ENCODE assay signal across 11 cellular contexts in genomic region chr3:129087904-129088303, GRCh38. TPM values are rescaled to one million over a fixed set of nuclear protein-coding genes. Genes with fewer than 3 reads are reported as not detected.
DNase-seq lines count a peak whose midpoint lies in the region; ATAC-seq, FAIRE-seq and TF ChIP-seq lines count a peak whose summit lies in the region.
"Not testable (repeated sequence)": the region's sequence is repeated elsewhere in the genome, so short reads cannot be mapped to it uniquely, and the experiment has no call there.
"Had no signal": no experiment of that assay in that cellular context is flagged by ENCODE, and none has a peak within 500 bp of the region (broad histone marks: within the 10 kb centered on the region; RNA-seq: fewer than 3 reads in every experiment).

No MANE protein-coding gene starts in this region.

- RAD21 ChIA-PET in GM12878 (lab: Charles Lee; ENCODE audit: unreplicated experiment): not testable (repeated sequence)

- POLR2A ChIA-PET in CD4-positive, alpha-beta T cell (lab: Charles Lee): interaction anchor here (1.1 kb wide), 1 partner anchor 31 kb away, joined by 4 read pairs; no protein-coding TSS in a partner anchor
- POLR2A ChIA-PET in GM12878 (lab: Charles Lee): not testable (repeated sequence)

- intact Hi-C loops in CD4-positive, alpha-beta T cell (cut with DNase I, micrococcal nuclease); GM12878 (cut with micrococcal nuclease; ENCODE audit: unreplicated experiment); left colon (cut with DNase I, micrococcal nuclease); psoas muscle (cut with DNase I): not testable (repeated sequence)

- ATAC-seq in CD4-positive, alpha-beta T cell (ENCODE audit: poor library complexity): peak; percentile 87
- peak; percentile 36 for ATAC-seq in HG02610 (IDR thresholded peaks at IDR 0.05; ENCODE audit: unreplicated experiment)
- peak; percentile 68 for ATAC-seq in T-helper 17 cell
- peak; percentile 88 for ATAC-seq in GM12878
- peak; percentile 91 for ATAC-seq in left colon
- peak; percentile 73 to 89 (median 82) for ATAC-seq in psoas muscle

- H3K36me3 Mint-ChIP-seq in CD4-positive, alpha-beta T cell (ENCODE audit: low read depth): peaks cover 14% of the 10 kb centered on the region
- H3K36me3 Mint-ChIP-seq in T-helper 17 cell (ENCODE audit: low read depth): not testable (repeated sequence)

- CTCF ChIA-PET in CD4-positive, alpha-beta T cell (lab: Charles Lee); GM12878 (lab: Yijun Ruan, JAX): not testable (repeated sequence)

- H3K27ac Mint-ChIP-seq in CD4-positive, alpha-beta T cell; T-helper 17 cell: not testable (repeated sequence)

- not testable (repeated sequence) for TF ChIP-seq EP300 in GM12878 (IDR thresholded peaks at IDR 0.05; ENCODE audit: borderline replicate concordance in 1 of 2, control insufficient read depth in 1 of 2, low read depth in 2 of 2, low read length in 2 of 2)

- peaks cover 14% of the 10 kb centered on the region for H3K4me1 Mint-ChIP-seq in CD4-positive, alpha-beta T cell (ENCODE audit: low read depth)
- not testable (repeated sequence) for H3K4me1 Mint-ChIP-seq in T-helper 17 cell

- FAIRE-seq in GM12878 (lab: Jason Lieb, UNC): peak; percentile 86

- DNase-seq in CD4-positive, alpha-beta T cell: peak in 2 of 10 experiments; percentile 29 to 38
- peak; percentile 22 to 31 for DNase-seq in NCI-H2081 (lab: John Stamatoyannopoulos, UW)
- not testable (repeated sequence) for DNase-seq in T-helper 17 cell; GM12878 (ENCODE audit: low read depth, low spot score); psoas muscle
- DNase-seq in fibroblast of lung (ENCODE audit: low read depth in 2 of 2): peak; percentile 49 to 70
- DNase-seq in left colon: peak in 1 of 2 donors; percentile 35

- 11% methylated on average over 5 of the region's 9 CpGs for WGBS in GM12878 (ENCODE audit: insufficient coverage, insufficient replicate concordance, low lambda C conversion rate, missing lambda C conversion rate)
- WGBS in psoas muscle, 3 donors: 0% methylated on average over 2 to 7 of the region's 9 CpGs

- H3K4me1 ChIP-seq in GM12878 (ENCODE audit: control insufficient read depth, insufficient read depth, low read length); fibroblast of lung (ENCODE audit: control insufficient read depth, extremely low read depth, insufficient read depth, low read length); psoas muscle: not testable (repeated sequence)

- TF ChIP-seq CTCF in CD4-positive, alpha-beta T cell (IDR thresholded peaks at IDR 0.05); GM12878 (IDR thresholded peaks at IDR 0.05 in 2 of 3, conservative IDR thresholded peaks at IDR 0.05 in 1 of 3; ENCODE audit: control insufficient read depth in 2 of 3, extremely low read depth in 1 of 3, insufficient read depth in 1 of 3, low read depth in 3 of 3, low read length in 3 of 3); fibroblast of lung (conservative IDR thresholded peaks at IDR 0.05 in 1 of 2, IDR thresholded peaks at IDR 0.05 in 1 of 2; ENCODE audit: low read depth in 1 of 2, low read length in 2 of 2); psoas muscle (IDR thresholded peaks at IDR 0.05): not testable (repeated sequence)

- not testable (repeated sequence) for TF ChIP-seq POLR2A in GM12878 (IDR thresholded peaks at IDR 0.05; ENCODE audit: low read depth, low read length)

- H3K27me3 ChIP-seq in CD4-positive, alpha-beta T cell (ENCODE audit: control insufficient read depth, insufficient read depth, low read length); GM12878 (replicated peaks in 1 of 2; ENCODE audit: control insufficient read depth in 2 of 2, insufficient read depth in 2 of 2, low read length in 1 of 2); fibroblast of lung (ENCODE audit: control insufficient read depth, insufficient read depth, low read length); psoas muscle (ENCODE audit: insufficient read depth in 3 of 3, low read length in 2 of 3): not testable (repeated sequence)

- not testable (repeated sequence) for H3K9me3 ChIP-seq in CD4-positive, alpha-beta T cell (ENCODE audit: control insufficient read depth, low read length); T-helper 17 cell (ENCODE audit: control insufficient read depth, low read length, poor library complexity, severe bottlenecking); GM12878 (replicated peaks; ENCODE audit: control insufficient read depth, insufficient read depth, low read length); fibroblast of lung (ENCODE audit: control insufficient read depth, insufficient read depth, low read depth, low read length); psoas muscle

- in situ Hi-C loops in GM12878 (cut with MboI): not testable (repeated sequence)

- SMC1A ChIA-PET in GM12878 (lab: Charles Lee; ENCODE audit: uncharacterized antibody, unreplicated experiment): not testable (repeated sequence)

- H4K20me1 ChIP-seq in GM12878 (ENCODE audit: control insufficient read depth, insufficient read depth); fibroblast of lung (ENCODE audit: control insufficient read depth, extremely low read depth, insufficient read depth, low read length): not testable (repeated sequence)

- H3K9me3 Mint-ChIP-seq in CD4-positive, alpha-beta T cell: not testable (repeated sequence)

- H3K27me3 Mint-ChIP-seq in CD4-positive, alpha-beta T cell; T-helper 17 cell: not testable (repeated sequence)

- not testable (repeated sequence) for H3K9ac ChIP-seq in GM12878 (ENCODE audit: control insufficient read depth, insufficient read depth, low read length); fibroblast of lung (ENCODE audit: insufficient read depth, low read length)

- H3K4me2 ChIP-seq in GM12878 (ENCODE audit: control insufficient read depth, insufficient read depth); fibroblast of lung (ENCODE audit: extremely low read depth, insufficient read depth, low read length): not testable (repeated sequence)

- not testable (repeated sequence) for H3K4me3 Mint-ChIP-seq in CD4-positive, alpha-beta T cell; T-helper 17 cell

- not testable (repeated sequence) for H3K36me3 ChIP-seq in GM12878 (ENCODE audit: control insufficient read depth in 2 of 2, insufficient read depth in 2 of 2, low read length in 1 of 2); fibroblast of lung (ENCODE audit: control insufficient read depth, insufficient read depth, low read length)
- peaks cover 0 to 17% of the 10 kb centered on the region in 2 donors for H3K36me3 ChIP-seq in psoas muscle (ENCODE audit: insufficient read depth in 1 of 2, low read depth in 1 of 2)

- H2AFZ ChIP-seq in GM12878 (ENCODE audit: control insufficient read depth, low read depth, low read length); fibroblast of lung (ENCODE audit: low read length): not testable (repeated sequence)

- H3K4me3 ChIP-seq in GM12878; fibroblast of lung (replicated peaks in 1 of 4; ENCODE audit: control extremely low read depth in 1 of 4, insufficient read depth in 1 of 4, low read depth in 3 of 4, low read length in 4 of 4); psoas muscle: not testable (repeated sequence)

- not testable (repeated sequence) for H3K79me2 ChIP-seq in GM12878 (ENCODE audit: control insufficient read depth, insufficient read depth, low read length); fibroblast of lung (ENCODE audit: control insufficient read depth, insufficient read depth, low read length)

- not testable (repeated sequence) for TF ChIP-seq RAD21 in GM12878 (IDR thresholded peaks at IDR 0.05; ENCODE audit: insufficient read depth, low read depth, low read length)

- not testable (repeated sequence) for BruUV-seq in GM12878 (replicated peaks; lab: Mats Ljungman, UMichigan)

- H3K27ac ChIP-seq in CD4-positive, alpha-beta T cell (ENCODE audit: low read depth, low read length); GM12878 (ENCODE audit: control insufficient read depth, insufficient read depth); fibroblast of lung (ENCODE audit: insufficient read depth, low read length); psoas muscle: not testable (repeated sequence)

RNA-seq across cellular contexts. Expression of gene GP9, which starts 27.3 kb away (rescaled TPM):
- not detected for total RNA-seq in CD4-positive, alpha-beta T cell
- total RNA-seq in T-helper 17 cell (10 to 100 TPM in 1 of 2 donors, 1 to 10 TPM in 1; 3.8 to 68.5 TPM), GM12878 (2014; rRNA removed) (not detected in 2 replicates), GM12878 (2014; rRNA removed; fragmentation: Illumina TruSeq; extraction: Trizol) (not detected in 2 replicates), GM12878 (2021) (not detected in 2 replicates), fibroblast of lung (not detected in 2 replicates), left colon (under 1 TPM; 0.39 to 0.55 TPM), psoas muscle (not detected)
- total RNA-seq in GM12878 (2013; cell fraction: nucleolus; rRNA removed): not detected in 2 replicates
- not detected for polyA plus RNA-seq in GM12878 (2011; ENCODE audit: low read depth)
- polyA plus RNA-seq in GM12878 (2011; rRNA removed) (not detected in 2 replicates), GM12878 (2014; fragmentation: Illumina TruSeq; extraction: Trizol) (not detected in 2 replicates), GM12878 (2014; fragmentation: Nextera tagmentation; extraction: Ambion mirVana) (not detected), GM12878 (2014; rRNA removed) (0.15 TPM in 1 of 2 replicates, not detected in the other), GM12878 (2016; fragmentation: Nextera tagmentation; extraction: Ambion mirVana) (not detected), fibroblast of lung (not detected in 2 replicates), psoas muscle (under 1 TPM; 0.04 to 0.21 (median 0.09) TPM)
- not detected in 2 replicates for polyA plus RNA-seq in GM12878 (2011; cell fraction: cytosol; rRNA removed)
- not detected in 2 replicates for polyA plus RNA-seq in GM12878 (2011; cell fraction: nucleus; rRNA removed)
- not detected in 2 replicates for polyA plus RNA-seq in GM12878 (2012)
- polyA minus RNA-seq in GM12878 (2011; rRNA and poly(A)+ RNA removed): not detected in 2 replicates
- not detected in 2 replicates for polyA minus RNA-seq in GM12878 (2011; cell fraction: cytosol; rRNA and poly(A)+ RNA removed)
- not detected in 2 replicates for polyA minus RNA-seq in GM12878 (2011; cell fraction: nucleus; rRNA and poly(A)+ RNA removed)
- polyA plus RNA-seq in fibroblast of lung (2012): not detected in 2 replicates
- polyA minus RNA-seq in fibroblast of lung (ENCODE audit: low replicate concordance): not detected in 2 replicates
- total RNA-seq: activated CD4-positive, alpha-beta T cell treated with anti-CD3 and anti-CD28 coated beads, Interleukin-2, amount 10 ng/mL, durations not matched to agents 7 days and 5 days; LHCN-M2; osteoblast had no signal

RNA-seq across cellular contexts. Expression of gene RAB43, which starts 33.7 kb away (rescaled TPM):
- 10 to 100 TPM; 47.5 to 48.1 TPM for total RNA-seq in CD4-positive, alpha-beta T cell
- total RNA-seq in T-helper 17 cell (10 to 100 TPM; 33.7 to 37.8 TPM), GM12878 (2014; rRNA removed) (8.0 and 10.0 TPM in 2 replicates), GM12878 (2014; rRNA removed; fragmentation: Illumina TruSeq; extraction: Trizol) (0.67 and 0.69 TPM in 2 replicates), GM12878 (2021) (11.4 and 14.0 TPM in 2 replicates), fibroblast of lung (12.1 and 21.5 TPM in 2 replicates), left colon (10 to 100 TPM; 28.7 to 30.4 TPM), psoas muscle (1 to 10 TPM; 1.6 to 5.1 (median 2.6) TPM)
- 10.9 and 12.0 TPM in 2 replicates for total RNA-seq in GM12878 (2013; cell fraction: nucleolus; rRNA removed)
- polyA plus RNA-seq in GM12878 (2011; ENCODE audit: low read depth): 3.4 TPM
- polyA plus RNA-seq in GM12878 (2011; rRNA removed) (4.1 and 4.7 TPM in 2 replicates), GM12878 (2014; fragmentation: Illumina TruSeq; extraction: Trizol) (0.10 and 0.26 TPM in 2 replicates), GM12878 (2014; fragmentation: Nextera tagmentation; extraction: Ambion mirVana) (under 1 TPM; 0.08 to 0.29 TPM), GM12878 (2014; rRNA removed) (6.8 and 10.0 TPM in 2 replicates), GM12878 (2016; fragmentation: Nextera tagmentation; extraction: Ambion mirVana) (1 to 10 TPM; 4.0 to 4.5 TPM), fibroblast of lung (5.7 and 6.6 TPM in 2 replicates), psoas muscle (1 to 10 TPM in 2 of 3 donors, under 1 TPM in 1; 0.62 to 1.3 (median 1.2) TPM)
- polyA plus RNA-seq in GM12878 (2011; cell fraction: cytosol; rRNA removed): 8.7 and 11.2 TPM in 2 replicates
- 16.5 and 22.0 TPM in 2 replicates for polyA plus RNA-seq in GM12878 (2011; cell fraction: nucleus; rRNA removed)
- 4.5 and 5.6 TPM in 2 replicates for polyA plus RNA-seq in GM12878 (2012)
- polyA minus RNA-seq in GM12878 (2011; rRNA and poly(A)+ RNA removed): 5.5 and 15.1 TPM in 2 replicates
- polyA minus RNA-seq in GM12878 (2011; cell fraction: cytosol; rRNA and poly(A)+ RNA removed): 2.3 and 3.1 TPM in 2 replicates
- 5.0 and 6.9 TPM in 2 replicates for polyA minus RNA-seq in GM12878 (2011; cell fraction: nucleus; rRNA and poly(A)+ RNA removed)
- polyA plus RNA-seq in fibroblast of lung (2012): 13.5 and 18.7 TPM in 2 replicates
- polyA minus RNA-seq in fibroblast of lung (ENCODE audit: low replicate concordance): 24.5 and 31.8 TPM in 2 replicates

Comparison
In these comparisons a context has a peak if more than half of its experiments do, and no peak if none do; other contexts are left out.
1. ATAC-seq: peak in every context shown above with its lines; median percentile 91 in left colon; 88 in GM12878; 87 in CD4-positive, alpha-beta T cell; 82 in psoas muscle; 68 in T-helper 17 cell; 36 in HG02610.